8 cellular contexts compared by ENCODE assay signal in genomic region chr16:67833035-67833417, GRCh38. TPM values are rescaled to one million over a fixed set of nuclear protein-coding genes. Genes with fewer than 3 reads are reported as not detected.
DNase-seq lines count a peak whose midpoint lies in the region; ATAC-seq and TF ChIP-seq lines count a peak whose summit lies in the region.

No MANE protein-coding gene starts in this region.

- H3K27ac Mint-ChIP-seq in endothelial cell (ENCODE audit: unreplicated experiment), result peak overlapping the region; percentile 13
- H3K27ac Mint-ChIP-seq in naive B cell, result peak overlapping the region in 2 of 6 donors; percentile 75 to 89

- in situ Hi-C loops in Panc1 (cut with HindIII; ENCODE audit: low pct_unique_long_range_greater_than_20kb, low sequenced_read_pairs), result no loop called here

- POLR2A ChIA-PET in Panc1 (lab: Charles Lee), result no interaction called here

- H3K27me3 Mint-ChIP-seq in endothelial cell (ENCODE audit: unreplicated experiment) (peaks cover 10% of the 10 kb centered on the region), naive B cell (no peaks in the 10 kb centered on the region)

- BruUV-seq in Panc1 (replicated peaks; lab: Mats Ljungman, UMichigan), result no TSS peak

- peak; percentile 26 for ATAC-seq in Panc1
- no peak for ATAC-seq in naive B cell (ENCODE audit: low read depth in 2 of 2)
- ATAC-seq in HG03521 (IDR thresholded peaks at IDR 0.05; ENCODE audit: unreplicated experiment), result no peak

- CTCF ChIA-PET in Panc1 (lab: Charles Lee), result interaction anchor here (0.5 to 1.0 kb wide), 2 partner anchors 11 to 16 kb away, joined by 3 to 5 read pairs; no protein-coding TSS in a partner anchor

- peak overlapping the region; percentile 90 for H3K4me3 Mint-ChIP-seq in endothelial cell (ENCODE audit: unreplicated experiment)
- H3K4me3 Mint-ChIP-seq in naive B cell, result peak overlapping the region; percentile 93 to 98 (median 95)

- H3K4me1 Mint-ChIP-seq in endothelial cell (ENCODE audit: unreplicated experiment) (peaks cover 18% of the 10 kb centered on the region), naive B cell (peaks cover 13 to 24% (median 17%) of the 10 kb centered on the region in 3 donors)

- peaks cover 2% of the 10 kb centered on the region; the same call in 1 of the 2 replicates for H3K36me3 ChIP-seq in Panc1 (ENCODE audit: control insufficient read depth, insufficient read depth, low read length)

- H3K27ac ChIP-seq in Panc1 (ENCODE audit: low read length), result peak overlapping the region; percentile 87

- H3K27me3 ChIP-seq in Panc1 (ENCODE audit: control insufficient read depth, insufficient read depth, low read length), result no peaks in the 10 kb centered on the region

- no peak for TF ChIP-seq CTCF in Panc1 (IDR thresholded peaks at IDR 0.05)
- no peak for TF ChIP-seq CTCF in endothelial cell (IDR thresholded peaks at IDR 0.05; ENCODE audit: unreplicated experiment)

- H3K4me3 ChIP-seq in Panc1 (ENCODE audit: low read depth in 2 of 2, low read length in 2 of 2), result peak overlapping the region; percentile 81 to 82

- H3K9me3 ChIP-seq in Panc1 (ENCODE audit: control insufficient read depth, insufficient read depth, low read depth, low read length), result no peaks in the 10 kb centered on the region

- intact Hi-C loops in Panc1 (cut with micrococcal nuclease; ENCODE audit: unreplicated experiment), result no loop called here

- H3K9me3 Mint-ChIP-seq in endothelial cell (ENCODE audit: unreplicated experiment) (no peaks in the 10 kb centered on the region), naive B cell (no peaks in the 10 kb centered on the region)

- DNase-seq in GM03348 (ENCODE audit: low spot score), result peak; percentile 83
- no peak for DNase-seq in Panc1 (ENCODE audit: low read depth, low spot score)
- DNase-seq in endothelial cell (ENCODE audit: low spot score), result no peak
- no peak for DNase-seq in naive B cell
- no peak for DNase-seq in NCI-H524 (lab: John Stamatoyannopoulos, UW)
- DNase-seq in stimulated activated CD4-positive, alpha-beta T cell treated with anti-CD3 and anti-CD28 coated beads, Interleukin-12 subunit alpha, Interleukin-12 subunit beta, amount 100 ng/mL, for 4 hours, result no peak
- DNase-seq in inferior parietal cortex (ENCODE audit: extremely low spot score), result no peak

- H3K36me3 Mint-ChIP-seq in endothelial cell (ENCODE audit: low read depth, unreplicated experiment), result peaks cover 14% of the 10 kb centered on the region
- H3K36me3 Mint-ChIP-seq in naive B cell, result peaks cover 0 to 8% of the 10 kb centered on the region in 2 donors

- peaks cover 9% of the 10 kb centered on the region; the same call in 1 of the 2 replicates for H3K4me1 ChIP-seq in Panc1 (ENCODE audit: control insufficient read depth, insufficient read depth, low read length)

RNA-seq across cellular contexts. Expression of gene THAP11, which starts 9.1 kb away (rescaled TPM):
- total RNA-seq in Panc1 (2021; ENCODE audit: unreplicated experiment) (27.3 TPM), endothelial cell (ENCODE audit: unreplicated experiment) (29.6 TPM)
- 31.5 TPM for polyA plus RNA-seq in Panc1 (2012; ENCODE audit: insufficient read length)
- 100 to 1,000 TPM in 5 of 6 donors, 10 to 100 TPM in 1; 83.6 to 113 (median 105) TPM for polyA plus RNA-seq in naive B cell (ENCODE audit: low read depth in 6 of 6)

RNA-seq across cellular contexts. Expression of gene NUTF2, which starts 13.7 kb away (rescaled TPM):
- total RNA-seq in Panc1 (2021; ENCODE audit: unreplicated experiment) (119 TPM), endothelial cell (ENCODE audit: unreplicated experiment) (217 TPM)
- polyA plus RNA-seq in Panc1 (2012; ENCODE audit: insufficient read length), result 166 TPM
- 100 to 1,000 TPM; 126 to 148 (median 131) TPM for polyA plus RNA-seq in naive B cell (ENCODE audit: low read depth in 6 of 6)

RNA-seq across cellular contexts. Expression of gene CENPT, which starts 14.5 kb away (rescaled TPM):
- total RNA-seq in Panc1 (2021; ENCODE audit: unreplicated experiment) (43.4 TPM), endothelial cell (ENCODE audit: unreplicated experiment) (82.9 TPM)
- polyA plus RNA-seq in Panc1 (2012; ENCODE audit: insufficient read length), result 27.6 TPM
- polyA plus RNA-seq in naive B cell (ENCODE audit: low read depth in 6 of 6), result 10 to 100 TPM in 3 of 6 donors, 1 to 10 TPM in 3; 7.6 to 15.1 (median 9.2) TPM

RNA-seq across cellular contexts. Expression of gene TSNAXIP1, which starts 26.3 kb away (rescaled TPM):
- total RNA-seq in Panc1 (2021; ENCODE audit: unreplicated experiment) (1.6 TPM), endothelial cell (ENCODE audit: unreplicated experiment) (2.8 TPM)
- polyA plus RNA-seq in Panc1 (2012; ENCODE audit: insufficient read length), result 2.5 TPM
- polyA plus RNA-seq in naive B cell (ENCODE audit: low read depth in 6 of 6), result not detected

RNA-seq across cellular contexts. Expression of gene RANBP10, which starts 26.7 kb away (rescaled TPM):
- total RNA-seq in Panc1 (2021; ENCODE audit: unreplicated experiment) (13.4 TPM), endothelial cell (ENCODE audit: unreplicated experiment) (19.5 TPM)
- 13.4 TPM for polyA plus RNA-seq in Panc1 (2012; ENCODE audit: insufficient read length)
- 10 to 100 TPM in 5 of 6 donors, 1 to 10 TPM in 1; 5.2 to 23.0 (median 11.7) TPM for polyA plus RNA-seq in naive B cell (ENCODE audit: low read depth in 6 of 6)
